Comparison of ENCODE assay signal across 26 cellular contexts in the genomic region with DNA sequence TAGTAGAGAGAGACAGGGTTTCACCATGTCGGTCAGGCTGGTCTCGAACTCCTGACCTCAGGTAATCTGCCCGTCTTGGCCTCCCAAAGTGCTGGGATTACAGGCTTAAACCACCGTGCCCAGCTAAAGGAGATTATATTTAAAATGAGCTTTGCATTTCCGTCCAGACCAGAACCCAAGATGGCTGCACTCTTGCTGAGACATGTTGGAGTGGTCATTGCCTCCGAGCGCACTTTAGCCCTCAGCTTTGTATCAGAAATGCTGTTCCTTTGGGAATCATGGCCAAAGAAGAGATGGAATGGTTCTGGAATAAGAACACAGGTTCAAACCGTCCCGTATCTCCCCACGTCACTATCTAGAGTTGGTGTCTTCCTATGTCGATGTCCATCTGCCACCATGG.
"Had no signal": no experiment of that assay in that cellular context is flagged by ENCODE, and none has a peak within 500 bp of the region (broad histone marks: within the 10 kb centered on the region; RNA-seq: fewer than 3 reads in every experiment).

No MANE protein-coding gene starts in this region.

- H3K36me3 ChIP-seq: adrenal gland, Peyer's patch had no signal

- H3K27me3 ChIP-seq: adrenal gland, MG63, Peyer's patch, SJCRH30 had no signal

- ATAC-seq: activated CD8-positive, alpha-beta T cell treated with anti-CD3 and anti-CD28 coated beads, Interleukin-2, amount 10 ng/mL, durations not matched to agents 7 days and 5 days; WTC11 had no signal

- H3K4me3 Mint-ChIP-seq: activated CD8-positive, alpha-beta T cell treated with anti-CD3 and anti-CD28 coated beads, Interleukin-2, amount 10 ng/mL, durations not matched to agents 7 days and 5 days; activated naive CD8-positive, alpha-beta T cell treated with anti-CD3 and anti-CD28 coated beads, Interleukin-2, amount 10 ng/mL, durations not matched to agents 7 days and 5 days; T-helper 1 cell treated with Interleukin-12 subunit alpha and Interleukin-12 subunit beta and Interleukin-4 antibody, amounts not matched to agents 30 μg/mL and 1 μg/mL, for 36 hours; WTC11 had no signal

- H3K9ac ChIP-seq: KMS-11, SK-N-SH had no signal

- H3K27ac ChIP-seq: adrenal gland, KMS-11, Peyer's patch, RWPE1, SJCRH30 had no signal

- H3K4me2 ChIP-seq: KMS-11, SK-N-SH had no signal

- H3K27ac Mint-ChIP-seq: activated CD8-positive, alpha-beta T cell treated with anti-CD3 and anti-CD28 coated beads, Interleukin-2, amount 10 ng/mL, durations not matched to agents 7 days and 5 days; activated naive CD8-positive, alpha-beta T cell treated with anti-CD3 and anti-CD28 coated beads, Interleukin-2, amount 10 ng/mL, durations not matched to agents 7 days and 5 days; T-helper 1 cell treated with Interleukin-12 subunit alpha and Interleukin-12 subunit beta and Interleukin-4 antibody, amounts not matched to agents 30 μg/mL and 1 μg/mL, for 36 hours had no signal

- DNase-seq: activated CD4-positive, alpha-beta T cell treated with anti-CD3 and anti-CD28 coated beads for 48 hours; activated CD4-positive, alpha-beta T cell treated with anti-CD3 and anti-CD28 coated beads, Interleukin-2, amount 50 U/mL, for 4 hours; activated CD4-positive, CD25-positive, alpha-beta regulatory T cell treated with anti-CD3 and anti-CD28 coated beads, Interleukin-2, amount 50 U/mL, for 72 hours; activated CD8-positive, alpha-beta memory T cell treated with anti-CD3 and anti-CD28 coated beads, Interleukin-2, amount 50 U/mL, for 48 hours; activated CD8-positive, alpha-beta T cell treated with anti-CD3 and anti-CD28 coated beads, Interleukin-2, amount 10 ng/mL, durations not matched to agents 7 days and 5 days; activated naive CD4-positive, alpha-beta T cell treated with anti-CD3 and anti-CD28 coated beads, Interleukin-2, amount 50 U/mL, for 16 hours; activated naive CD8-positive, alpha-beta T cell treated with anti-CD3 and anti-CD28 coated beads, Interleukin-2, amount 10 ng/mL, durations not matched to agents 7 days and 5 days; activated T-cell treated with anti-CD3 and anti-CD28 coated beads, Interleukin-2, amount 50 U/mL, for 1 hour; adrenal gland; aorta; cerebellar nuclear complex; MG63; NCI-H1105 treated with DMSO at 0.1 percent for 48 hours; NCI-H1436 treated with DMSO at 0.1 percent for 48 hours; NCI-H187; NCI-H2081; NCI-H446; NCI-H524; Peyer's patch; Right ventricle myocardium superior; SJCRH30; SK-N-SH had no signal

- H3K9me3 Mint-ChIP-seq: activated naive CD8-positive, alpha-beta T cell treated with anti-CD3 and anti-CD28 coated beads, Interleukin-2, amount 10 ng/mL, durations not matched to agents 7 days and 5 days; T-helper 1 cell treated with Interleukin-12 subunit alpha and Interleukin-12 subunit beta and Interleukin-4 antibody, amounts not matched to agents 30 μg/mL and 1 μg/mL, for 36 hours; WTC11 had no signal

- H3K9me3 ChIP-seq: adrenal gland, MG63, Peyer's patch, SJCRH30, SK-N-SH had no signal

- H3K4me3 ChIP-seq: adrenal gland, MG63, Peyer's patch, SJCRH30 had no signal
